ENCODE assay signal across 10 cellular contexts in genomic region chr3:141680620-141681389, GRCh38. TPM values are rescaled to one million over a fixed set of nuclear protein-coding genes. Genes with fewer than 3 reads are reported as not detected.
DNase-seq lines count a peak whose midpoint lies in the region; ATAC-seq, FAIRE-seq and TF ChIP-seq lines count a peak whose summit lies in the region.
"Had no signal": no experiment of that assay in that cellular context is flagged by ENCODE, and none has a peak within 500 bp of the region (broad histone marks: within the 10 kb centered on the region; RNA-seq: fewer than 3 reads in every experiment).

No MANE protein-coding gene starts in this region.

- intact Hi-C loops in PC-9 (cut with micrococcal nuclease; ENCODE audit: unreplicated experiment): no loop called here

- H3K79me2 ChIP-seq in PC-9 (ENCODE audit: low read depth): no peaks in the 10 kb centered on the region

- no TSS peak for BruUV-seq in PC-9 (replicated peaks; lab: Mats Ljungman, UMichigan)

- TF ChIP-seq CTCF in PC-9 (conservative IDR thresholded peaks at IDR 0.05): no peak
- no peak for TF ChIP-seq CTCF in foreskin keratinocyte (conservative IDR thresholded peaks at IDR 0.05)

- POLR2A ChIA-PET in PC-9 (lab: Charles Lee; ENCODE audit: unreplicated experiment): no interaction called here

- H3K27ac ChIP-seq in PC-9 (no peak overlapping the region), foreskin keratinocyte (no peak overlapping the region)
- H3K27ac ChIP-seq: Peyer's patch had no signal

- peak; percentile 52 for ATAC-seq in foreskin keratinocyte
- ATAC-seq: natural killer cell treated with Interleukin-12 subunit alpha and Interleukin-12 subunit beta and Interleukin-15 and Interleukin-18, amount 100 ng/mL, for 72 hours had no signal

- no peak overlapping the region for H2AFZ ChIP-seq in PC-9

- no peaks in the 10 kb centered on the region for H4K20me1 ChIP-seq in PC-9 (ENCODE audit: insufficient read depth)

- no peaks in the 10 kb centered on the region for H3K9me3 ChIP-seq in PC-9 (ENCODE audit: insufficient read depth, low read depth)
- H3K9me3 ChIP-seq: Peyer's patch had no signal

- FAIRE-seq in HTR-8/SVneo (lab: Jason Lieb, UNC): no peak

- DNase-seq in AG08395 (ENCODE audit: low spot score): peak; percentile 46
- peak; percentile 55 for DNase-seq in HTR-8/SVneo (ENCODE audit: insufficient read length, low spot score)
- peak in 1 of 2 experiments; percentile 44 for DNase-seq in PC-9
- peak; percentile 36 to 60 for DNase-seq in foreskin keratinocyte
- DNase-seq in occipital lobe (lab: John Stamatoyannopoulos, UW): no peak
- no peak for DNase-seq in superior temporal gyrus (ENCODE audit: extremely low spot score)
- no peak for DNase-seq in inferior parietal cortex (ENCODE audit: extremely low spot score)
- DNase-seq in OCI-M2 (lab: John Stamatoyannopoulos, UW; ENCODE audit: unreplicated experiment): no peak
- DNase-seq: Peyer's patch had no signal

- no peaks in the 10 kb centered on the region; the same call in 1 of the 2 replicates for H3K9me2 ChIP-seq in PC-9 (ENCODE audit: insufficient read depth)

- H3K4me2 ChIP-seq in PC-9: peak overlapping the region; percentile 4; the same call in 1 of the 2 replicates

- CTCF ChIA-PET in PC-9 (lab: Charles Lee): no interaction called here

- H3K27me3 ChIP-seq in PC-9 (ENCODE audit: insufficient read depth, low read depth): no peaks in the 10 kb centered on the region
- no peaks in the 10 kb centered on the region for H3K27me3 ChIP-seq in foreskin keratinocyte
- H3K27me3 ChIP-seq: Peyer's patch had no signal

- no peak overlapping the region for H3K4me3 ChIP-seq in PC-9
- H3K4me3 ChIP-seq: Peyer's patch had no signal

- peaks cover 6% of the 10 kb centered on the region; the same call in 1 of the 2 replicates for H3K4me1 ChIP-seq in PC-9 (replicated peaks; ENCODE audit: insufficient read depth)
- H3K4me1 ChIP-seq in foreskin keratinocyte: peaks cover 16% of the 10 kb centered on the region
- H3K4me1 ChIP-seq: Peyer's patch had no signal

- H3F3A ChIP-seq in PC-9 (ENCODE audit: insufficient read depth, low read depth): no peaks in the 10 kb centered on the region

- H3K36me3 ChIP-seq in PC-9 (ENCODE audit: low read depth): no peaks in the 10 kb centered on the region
- H3K36me3 ChIP-seq: Peyer's patch had no signal

RNA-seq across cellular contexts. Expression of gene RNF7, which starts 57.3 kb away (rescaled TPM):
- total RNA-seq in PC-9 (2021) (82.2 and 89.1 TPM in 2 replicates), foreskin keratinocyte (81.6 and 86.2 TPM in 2 replicates), occipital lobe (31.0 TPM)
- 117 and 123 TPM in 2 replicates for polyA plus RNA-seq in foreskin keratinocyte

Comparison
In these comparisons a context has a peak if more than half of its experiments do, and no peak if none do; other contexts are left out.
1. DNase-seq: peak in AG08395 (single experiment), HTR-8/SVneo (single experiment) and foreskin keratinocyte (2 of 2); none in occipital lobe (single experiment), superior temporal gyrus (single experiment), inferior parietal cortex (single experiment) and OCI-M2 (single experiment).